ENCODE assay signal across 10 cellular contexts in the genomic region with DNA sequence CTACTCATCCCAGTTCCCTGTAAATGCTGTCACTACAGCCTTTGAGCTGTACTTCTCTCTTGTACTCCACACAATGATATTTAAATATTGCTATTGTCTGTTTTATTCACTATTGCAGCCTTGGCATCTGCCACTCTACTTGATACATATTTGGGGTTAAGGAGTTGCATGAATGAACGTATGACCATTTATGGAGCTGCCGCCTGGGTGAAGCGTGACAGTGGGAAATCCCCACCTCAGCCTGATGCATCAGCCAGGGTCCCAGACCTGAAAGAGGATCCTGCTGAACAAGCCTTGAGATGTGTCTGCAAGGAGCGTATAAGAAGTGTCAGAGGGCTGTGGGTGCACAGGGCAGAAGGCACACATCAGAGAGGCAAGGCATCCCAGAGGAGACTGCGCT. TPM values are rescaled to one million over a fixed set of nuclear protein-coding genes. Genes with fewer than 3 reads are reported as not detected.
A peak's percentile ranks its signal among the peaks of the same experiment; 100 is the strongest.
DNase-seq lines count a peak whose midpoint lies in the region; ATAC-seq and TF ChIP-seq lines count a peak whose summit lies in the region.
"Had no signal": no experiment of that assay in that cellular context is flagged by ENCODE, and none has a peak within 500 bp of the region (broad histone marks: within the 10 kb centered on the region; RNA-seq: fewer than 3 reads in every experiment).

No MANE protein-coding gene starts in this region.

- no peak overlapping the region for H3K4me3 Mint-ChIP-seq in activated naive CD8-positive, alpha-beta T cell treated with anti-CD3 and anti-CD28 coated beads for 36 hours

- H3K36me3 ChIP-seq in WERI-Rb-1 = no peaks in the 10 kb centered on the region

- no peaks in the 10 kb centered on the region for H3K9me3 Mint-ChIP-seq in activated naive CD8-positive, alpha-beta T cell treated with anti-CD3 and anti-CD28 coated beads for 36 hours

- H3K27ac Mint-ChIP-seq in activated naive CD8-positive, alpha-beta T cell treated with anti-CD3 and anti-CD28 coated beads for 36 hours = peak overlapping the region; percentile 13

- no peak overlapping the region for H3K27ac ChIP-seq in WERI-Rb-1
- H3K27ac ChIP-seq: A549, skin epidermis had no signal

- H3K27me3 Mint-ChIP-seq in activated naive CD8-positive, alpha-beta T cell treated with anti-CD3 and anti-CD28 coated beads for 36 hours = peaks cover 6% of the 10 kb centered on the region

- no peaks in the 10 kb centered on the region for H3K9me3 ChIP-seq in WERI-Rb-1 (ENCODE audit: severe bottlenecking)
- H3K9me3 ChIP-seq: A549 had no signal

- H3K4me3 ChIP-seq in WERI-Rb-1 (ENCODE audit: low read depth, low read length) = no peak overlapping the region
- H3K4me3 ChIP-seq: A549, skin epidermis had no signal

- H3K4me1 Mint-ChIP-seq in activated naive CD8-positive, alpha-beta T cell treated with anti-CD3 and anti-CD28 coated beads for 36 hours = peaks cover 14% of the 10 kb centered on the region

- H3K36me3 Mint-ChIP-seq in activated naive CD8-positive, alpha-beta T cell treated with anti-CD3 and anti-CD28 coated beads for 36 hours = no peaks in the 10 kb centered on the region

- H3K27me3 ChIP-seq in WERI-Rb-1 (ENCODE audit: insufficient read depth, low read depth, severe bottlenecking) = no peaks in the 10 kb centered on the region

- DNase-seq in activated effector memory CD4-positive, alpha-beta T cell treated with anti-CD3 and anti-CD28 coated beads, Interleukin-2, amount 50 U/mL, for 16 hours = peak; percentile 76
- no peak for DNase-seq in activated effector memory CD4-positive, alpha-beta T cell treated with Interleukin-2 at 50 U/mL for 16 hours
- peak; percentile 48 for DNase-seq in activated naive CD8-positive, alpha-beta T cell treated with anti-CD3 and anti-CD28 coated beads for 36 hours
- DNase-seq in stimulated activated naive CD8-positive, alpha-beta T cell treated with anti-CD3 and anti-CD28 coated beads, Interleukin-15, Interleukin-2, amounts not matched to agents 100 U/mL and 50 U/mL, for 24 hours = peak; percentile 61
- DNase-seq in NCI-H1694 (lab: John Stamatoyannopoulos, UW) = no peak
- DNase-seq in WERI-Rb-1 = no peak
- no peak for DNase-seq in omental fat pad (ENCODE audit: low spot score)

- peak; percentile 83 for ATAC-seq in HG03558 (IDR thresholded peaks at IDR 0.05; ENCODE audit: extremely low read depth, unreplicated experiment)
- peak; percentile 87 for ATAC-seq in stimulated activated naive CD8-positive, alpha-beta T cell treated with anti-CD3 and anti-CD28 coated beads, Interleukin-15, Interleukin-2, amounts not matched to agents 100 U/mL and 50 U/mL, for 24 hours
- ATAC-seq in omental fat pad (ENCODE audit: low FRiP score) = no peak
- ATAC-seq: A549 had no signal

- TF ChIP-seq CTCF in WERI-Rb-1 (IDR thresholded peaks at IDR 0.05; ENCODE audit: low read depth, low read length) = no peak
- no peak for TF ChIP-seq CTCF in omental fat pad (IDR thresholded peaks at IDR 0.05)

RNA-seq across cellular contexts. Expression of a gene that starts 39.1 kb away (rescaled TPM):
- total RNA-seq in activated naive CD8-positive, alpha-beta T cell treated with anti-CD3 and anti-CD28 coated beads for 36 hours = 100 to 1,000 TPM in 1 of 2 experiments, 10 to 100 TPM in 1; 93.9 to 105 TPM
- 10 to 100 TPM; 19.3 to 29.8 (median 23.2) TPM for total RNA-seq in omental fat pad

RNA-seq across cellular contexts. Expression of a gene that starts 43.1 kb away (rescaled TPM):
- total RNA-seq in activated naive CD8-positive, alpha-beta T cell treated with anti-CD3 and anti-CD28 coated beads for 36 hours = 100 to 1,000 TPM; 154 to 163 TPM
- 10 to 100 TPM; 52.2 to 64.7 (median 58.7) TPM for total RNA-seq in omental fat pad

Comparison
In these comparisons a context has a peak if more than half of its experiments do, and no peak if none do; other contexts are left out.
1. DNase-seq: peak in activated effector memory CD4-positive, alpha-beta T cell treated with anti-CD3 and anti-CD28 coated beads, Interleukin-2, amount 50 U/mL, for 16 hours (single experiment), activated naive CD8-positive, alpha-beta T cell treated with anti-CD3 and anti-CD28 coated beads for 36 hours (single experiment) and stimulated activated naive CD8-positive, alpha-beta T cell treated with anti-CD3 and anti-CD28 coated beads, Interleukin-15, Interleukin-2, amounts not matched to agents 100 U/mL and 50 U/mL, for 24 hours (single experiment); none in activated effector memory CD4-positive, alpha-beta T cell treated with Interleukin-2 at 50 U/mL for 16 hours (single experiment), NCI-H1694 (single experiment), WERI-Rb-1 (single experiment) and omental fat pad (single experiment).